Comparison of ENCODE assay signal across 13 cellular contexts in the genomic region with DNA sequence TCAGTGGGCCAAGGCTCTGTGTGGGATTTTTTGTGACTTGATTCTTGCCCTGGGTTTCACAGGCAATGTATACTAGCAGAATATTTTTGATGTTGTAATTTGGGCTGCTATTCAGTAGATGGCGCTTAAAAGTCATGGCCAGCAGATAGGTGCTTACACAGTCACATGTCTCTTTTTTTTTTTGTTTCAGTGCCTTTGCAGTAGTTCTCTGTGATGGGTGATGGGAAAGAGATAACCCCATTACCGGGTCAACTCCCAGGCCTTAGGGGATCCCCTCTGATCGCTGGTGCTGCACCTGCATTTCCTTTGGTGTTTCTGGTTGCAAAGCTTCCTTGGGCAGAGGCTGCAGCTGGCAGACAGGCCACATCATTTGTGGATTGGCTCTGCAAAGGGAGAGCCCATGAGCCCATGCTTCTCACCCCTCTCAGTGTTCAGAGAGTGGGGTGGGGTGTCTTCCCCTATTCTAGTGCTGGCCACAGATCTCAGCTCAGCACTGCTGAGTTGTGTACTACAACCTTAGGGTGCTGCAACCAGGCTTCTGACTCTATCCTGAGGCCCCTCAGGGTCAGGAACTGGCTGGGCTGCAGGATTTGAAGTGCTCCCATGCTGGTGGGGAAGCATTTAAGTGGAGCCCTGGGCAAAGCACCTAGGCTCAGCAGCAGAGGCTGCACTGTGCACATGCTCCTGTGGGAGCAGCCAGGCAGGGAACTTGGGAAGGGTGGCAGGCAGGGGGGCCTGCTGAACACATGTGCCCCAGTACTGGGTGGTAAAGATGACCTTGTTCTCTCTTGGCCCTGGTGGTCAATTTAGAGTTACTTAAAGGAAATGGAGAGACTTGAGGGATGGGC.
DNase-seq lines count a peak whose midpoint lies in the region; ATAC-seq lines count a peak whose summit lies in the region.
"Had no signal": no experiment of that assay in that cellular context is flagged by ENCODE, and none has a peak within 500 bp of the region (broad histone marks: within the 10 kb centered on the region; RNA-seq: fewer than 3 reads in every experiment).

No MANE protein-coding gene starts in this region.

- ATAC-seq in HG03280 (IDR thresholded peaks at IDR 0.05; ENCODE audit: unreplicated experiment) (peak; percentile 80), aorta (ENCODE audit: low FRiP score) (peak; percentile 62), GM18909 (IDR thresholded peaks at IDR 0.05; ENCODE audit: poor library complexity, unreplicated experiment) (no peak), Right ventricle myocardium superior (ENCODE audit: poor library complexity) (no peak)
- ATAC-seq: activated CD8-positive, alpha-beta T cell treated with anti-CD3 and anti-CD28 coated beads, Interleukin-2, amount 10 ng/mL, durations not matched to agents 7 days and 5 days had no signal

- H3K36me3 ChIP-seq in aorta (ENCODE audit: control insufficient read depth in 1 of 2, insufficient read depth in 2 of 2, low read length in 1 of 2): no peaks in the 10 kb centered on the region

- H3K27me3 ChIP-seq in aorta (ENCODE audit: control insufficient read depth in 1 of 2, insufficient read depth in 2 of 2, low read length in 1 of 2): no peaks in the 10 kb centered on the region

- in situ Hi-C loops in SK-MEL-5 (cut with HindIII; ENCODE audit: low pct_unique_long_range_greater_than_20kb, low sequenced_read_pairs): no loop called here

- 49 to 71% methylated on average over 3 of the region's 3 CpGs for WGBS in aorta, 2 donors

- no peak overlapping the region for H3K4me3 ChIP-seq in aorta (ENCODE audit: low read length in 2 of 2)

- intact Hi-C loops in aorta (cut with DNase I) (no loop called here), Right ventricle myocardium superior (cut with DNase I) (no loop called here)

- H3K27ac ChIP-seq in aorta (ENCODE audit: low read depth in 1 of 2, low read length in 2 of 2): no peak overlapping the region

- DNase-seq in SIG-M5 treated with dmso at 0.1 percent for 504 hours (lab: John Stamatoyannopoulos, UW; ENCODE audit: unreplicated experiment) (peak; percentile 10), SIG-M5 (lab: John Stamatoyannopoulos, UW) (no peak), SK-MEL-5 (ENCODE audit: low read depth, low spot score) (peak; percentile 4), aorta (no peak), NCI-H146 (lab: John Stamatoyannopoulos, UW) (no peak), Right ventricle myocardium superior (no peak)
- DNase-seq: ACHN; activated CD8-positive, alpha-beta T cell treated with anti-CD3 and anti-CD28 coated beads, Interleukin-2, amount 10 ng/mL, durations not matched to agents 7 days and 5 days; cortex of kidney; DMS79; kidney glomerular epithelial cell had no signal

- no peaks in the 10 kb centered on the region for H3K4me1 ChIP-seq in aorta (ENCODE audit: control insufficient read depth in 1 of 2, insufficient read depth in 2 of 2, low read length in 2 of 2)

- H3K9me3 ChIP-seq in aorta (ENCODE audit: control insufficient read depth, low read length): no peaks in the 10 kb centered on the region

Comparison
In these comparisons a context has a peak if more than half of its experiments do, and no peak if none do; other contexts are left out.
1. DNase-seq: peak in SIG-M5 treated with dmso at 0.1 percent for 504 hours (single experiment) and SK-MEL-5 (single experiment); none in SIG-M5 (single experiment), aorta (0 of 2), NCI-H146 (single experiment) and Right ventricle myocardium superior (single experiment).
2. ATAC-seq: peak in HG03280 (single experiment) and aorta (single experiment); none in GM18909 (single experiment) and Right ventricle myocardium superior (single experiment).